Comparison of ENCODE assay signal across 8 cellular contexts in genomic region chr1:144523661-144524407, GRCh38.
A peak's percentile ranks its signal among the peaks of the same experiment; 100 is the strongest.
DNase-seq lines count a peak whose midpoint lies in the region; ATAC-seq, FAIRE-seq and TF ChIP-seq lines count a peak whose summit lies in the region.
"Not testable (repeated sequence)": the region's sequence is repeated elsewhere in the genome, so short reads cannot be mapped to it uniquely, and the experiment has no call there.

No MANE protein-coding gene starts in this region.

- H3K23ac ChIP-seq in H1 (ENCODE audit: insufficient read length) = not testable (repeated sequence)

- H3K4ac ChIP-seq in H1 (replicated peaks; ENCODE audit: insufficient read length, low read depth, low read length) = not testable (repeated sequence)

- H3K9me3 ChIP-seq in Panc1 (ENCODE audit: control insufficient read depth, insufficient read depth, low read depth, low read length); H1 (ENCODE audit: insufficient read depth in 2 of 2, low read depth in 1 of 2, low read length in 1 of 2): not testable (repeated sequence)

- in situ Hi-C loops in Panc1 (cut with HindIII; ENCODE audit: low pct_unique_long_range_greater_than_20kb, low sequenced_read_pairs) = not testable (repeated sequence)

- TF ChIP-seq RAD21 in H1 (IDR thresholded peaks at IDR 0.05 in 1 of 2, conservative IDR thresholded peaks at IDR 0.05 in 1 of 2; ENCODE audit: low read depth in 2 of 2, low read length in 2 of 2) = not testable (repeated sequence)

- TF ChIP-seq POLR2A in H1 (IDR thresholded peaks at IDR 0.05; ENCODE audit: control extremely low read depth in 1 of 2, low read depth in 2 of 2, low read length in 2 of 2) = peak; percentile 95 to 97

- not testable (repeated sequence) for H2BK15ac ChIP-seq in H1 (ENCODE audit: low read length)

- peak overlapping the region; percentile 100 for H2BK5ac ChIP-seq in H1 (ENCODE audit: low read depth, low read length)

- not testable (repeated sequence) for H3K56ac ChIP-seq in H1 (replicated peaks; ENCODE audit: insufficient read length, low read depth, low read length)

- POLR2A ChIA-PET in Panc1 (lab: Charles Lee) = not testable (repeated sequence)
- POLR2A ChIA-PET in H1 (lab: Charles Lee; ENCODE audit: partially characterized antibody) = interaction anchor here (1.3 kb wide), 2 partner anchors 22 to 28 kb away, joined by 8 to 10 read pairs; no protein-coding TSS in a partner anchor

- CTCF ChIA-PET in Panc1 (lab: Charles Lee); H1 (lab: Charles Lee; ENCODE audit: partially characterized antibody): not testable (repeated sequence)

- not testable (repeated sequence) for H3K23me2 ChIP-seq in H1 (ENCODE audit: low read depth, low read length)

- peak overlapping the region; percentile 63 to 73; a peak in 3 of 4 replicates for H3K4me2 ChIP-seq in H1 (ENCODE audit: insufficient read depth in 1 of 2, low read depth in 2 of 2, low read length in 2 of 2)

- H3K4me3 ChIP-seq in Panc1 (ENCODE audit: low read depth in 2 of 2, low read length in 2 of 2) = not testable (repeated sequence)
- peak overlapping the region in 2 of 4 experiments; percentile 45 to 47; a peak in 4 of 8 replicates for H3K4me3 ChIP-seq in H1 (ENCODE audit: extremely low read depth in 1 of 4, insufficient read depth in 2 of 4, low read depth in 3 of 4, low read length in 4 of 4)

- not testable (repeated sequence) for H3K27ac ChIP-seq in Panc1 (ENCODE audit: low read length)
- H3K27ac ChIP-seq in H1 (ENCODE audit: low read depth, low read length) = peak overlapping the region; percentile 96
- peak overlapping the region; percentile 68 for H3K27ac ChIP-seq in layer of hippocampus (ENCODE audit: low read depth, low read length)

- H4K8ac ChIP-seq in H1 (ENCODE audit: extremely low read depth, insufficient read depth, low read length) = peak overlapping the region; percentile 99; the same call in 1 of the 2 replicates

- H2AFZ ChIP-seq in H1 (ENCODE audit: low read length) = not testable (repeated sequence)

- H3K4me1 ChIP-seq in Panc1 (ENCODE audit: control insufficient read depth, insufficient read depth, low read length); H1 (replicated peaks in 1 of 4; ENCODE audit: control insufficient read depth in 3 of 4, insufficient read depth in 4 of 4, low read length in 3 of 4): not testable (repeated sequence)

- not testable (repeated sequence) for H3K36me3 ChIP-seq in Panc1 (ENCODE audit: control insufficient read depth, insufficient read depth, low read length); H1 (ENCODE audit: control insufficient read depth in 2 of 4, insufficient read depth in 4 of 4, low read length in 3 of 4)

- not testable (repeated sequence) for H2BK12ac ChIP-seq in H1 (ENCODE audit: low read depth, low read length)

- H4K20me1 ChIP-seq in H1 (replicated peaks in 1 of 2; ENCODE audit: control insufficient read depth in 1 of 2, insufficient read depth in 2 of 2, low read length in 2 of 2) = not testable (repeated sequence)

- not testable (repeated sequence) for FAIRE-seq in H1 (lab: Jason Lieb, UNC)

- not testable (repeated sequence) for H4K91ac ChIP-seq in H1 (replicated peaks; ENCODE audit: insufficient read length, low read length)

- peak; percentile 2 for DNase-seq in CD1c-positive myeloid dendritic cell (ENCODE audit: extremely low spot score)
- DNase-seq in Panc1 (ENCODE audit: low read depth, low spot score) = not testable (repeated sequence)
- peak; percentile 26 for DNase-seq in activated T-helper 1 cell treated with Interleukin-2 at 50 U/mL for 16 hours (ENCODE audit: low read depth)
- peak; percentile 36 to 68 for DNase-seq in H1 (ENCODE audit: low read depth in 1 of 2, low spot score in 2 of 2)
- DNase-seq in stimulated activated CD4-positive, alpha-beta T cell treated with anti-CD3 and anti-CD28 coated beads, Interleukin-15, amount 100 ng/mL, for 1 hour (ENCODE audit: low read depth in 1 of 2, low spot score in 1 of 2) = peak; percentile 30 to 42

- WGBS in H1 (ENCODE audit: extremely low coverage in 1 of 2, insufficient coverage in 1 of 2, insufficient read length in 1 of 2, insufficient replicate concordance in 2 of 2, low coverage in 1 of 2, low lambda C conversion rate in 2 of 2, missing lambda C conversion rate in 1 of 2), 2 experiments = 32% methylated on average over 23 of the region's 33 CpGs; no CpG with 5 or more reads in 1 of the 2 experiments

- not testable (repeated sequence) for TF ChIP-seq EP300 in H1 (IDR thresholded peaks at IDR 0.05; ENCODE audit: borderline replicate concordance in 1 of 2, low read depth in 2 of 2, low read length in 2 of 2)

- intact Hi-C loops in Panc1 (cut with micrococcal nuclease; ENCODE audit: unreplicated experiment) = not testable (repeated sequence)

- BruUV-seq in Panc1 (replicated peaks; lab: Mats Ljungman, UMichigan) = not testable (repeated sequence)

- peak overlapping the region; percentile 99 for H4K5ac ChIP-seq in H1 (ENCODE audit: insufficient read length, low read depth, low read length)

- not testable (repeated sequence) for H3K79me2 ChIP-seq in H1 (ENCODE audit: control insufficient read depth in 1 of 2, insufficient read depth in 2 of 2, low read length in 2 of 2)

- ATAC-seq in GM19452 (IDR thresholded peaks at IDR 0.05; ENCODE audit: unreplicated experiment) (peak; percentile 87), HG03196 (IDR thresholded peaks at IDR 0.05; ENCODE audit: unreplicated experiment) (peak; percentile 95), Panc1 (peak; percentile 78)

- not testable (repeated sequence) for H3K18ac ChIP-seq in H1 (ENCODE audit: extremely low read depth, low read length)

- not testable (repeated sequence) for H3K27me3 ChIP-seq in Panc1 (ENCODE audit: control insufficient read depth, insufficient read depth, low read length); H1 (replicated peaks in 1 of 4; ENCODE audit: control insufficient read depth in 3 of 4, extremely low read depth in 1 of 4, insufficient read depth in 3 of 4, low read length in 3 of 4); layer of hippocampus (ENCODE audit: control insufficient read depth, insufficient read depth, low read length)

- not testable (repeated sequence) for TF ChIP-seq CTCF in Panc1 (IDR thresholded peaks at IDR 0.05); H1 (IDR thresholded peaks at IDR 0.05; ENCODE audit: control extremely low read depth in 1 of 3, insufficient read depth in 1 of 3, low read depth in 1 of 3, low read length in 3 of 3)

- not testable (repeated sequence) for H2BK20ac ChIP-seq in H1 (ENCODE audit: low read length)

- H2AK5ac ChIP-seq in H1 (ENCODE audit: low read depth, low read length) = not testable (repeated sequence)

- not testable (repeated sequence) for H3K79me1 ChIP-seq in H1 (ENCODE audit: low read depth, low read length)

- peak overlapping the region in 3 of 4 experiments; percentile 90 to 96 (median 92); a peak in 6 of 7 replicates for H3K9ac ChIP-seq in H1 (replicated peaks in 1 of 4; ENCODE audit: extremely low read depth in 1 of 4, low read depth in 3 of 4, low read length in 3 of 4)

- H2BK120ac ChIP-seq in H1 (replicated peaks; ENCODE audit: low read depth, low read length) = not testable (repeated sequence)

- H3K14ac ChIP-seq in H1 (ENCODE audit: insufficient read length) = not testable (repeated sequence)

TF ChIP-seq in H1, 55 proteins besides CTCF, POLR2A, EP300 and RAD21:
- TF ChIP-seq JUND (IDR thresholded peaks at IDR 0.05; ENCODE audit: low read length) = 0 out of 2 replicates have a peak, but pooled peaks have one; percentile 28
- peak; percentile 96 for TF ChIP-seq GTF2F1 (IDR thresholded peaks at IDR 0.05; ENCODE audit: borderline replicate concordance, low read depth, low read length)
- TF ChIP-seq TBP (IDR thresholded peaks at IDR 0.05; ENCODE audit: low read depth, low read length) = peak; percentile 95
- peak; percentile 98 for TF ChIP-seq POLR2AphosphoS5 (IDR thresholded peaks at IDR 0.05; ENCODE audit: low read depth, low read length)
- 0 out of 2 replicates have a peak, but pooled peaks have one; percentile 2 for TF ChIP-seq TCF12 (IDR thresholded peaks at IDR 0.05; ENCODE audit: low read depth, low read length)
- TF ChIP-seq SP1 (IDR thresholded peaks at IDR 0.05; ENCODE audit: low read depth, low read length) = peak; percentile 52; the same call in 1 of the 2 replicates
- TF ChIP-seq EGR1 (IDR thresholded peaks at IDR 0.05; ENCODE audit: borderline replicate concordance, low read depth, low read length) = peak; percentile 64; the same call in 1 of the 2 replicates
